In genomic region chr3:156603379-156604017, GRCh38 we compare ENCODE assay signal across 24 cellular contexts. TPM values are rescaled to one million over a fixed set of nuclear protein-coding genes. Genes with fewer than 3 reads are reported as not detected.
DNase-seq lines count a peak whose midpoint lies in the region; ATAC-seq, FAIRE-seq and TF ChIP-seq lines count a peak whose summit lies in the region.
"Had no signal": no experiment of that assay in that cellular context is flagged by ENCODE, and none has a peak within 500 bp of the region (broad histone marks: within the 10 kb centered on the region; RNA-seq: fewer than 3 reads in every experiment).

No MANE protein-coding gene starts in this region.

- SMC1A ChIA-PET in GM12878 (lab: Charles Lee; ENCODE audit: uncharacterized antibody, unreplicated experiment): interaction anchor here (2.1 kb wide), 1 partner anchor 16 kb away, joined by 6 read pairs; no protein-coding TSS in a partner anchor

- no TSS peak for BruUV-seq in GM12878 (replicated peaks; lab: Mats Ljungman, UMichigan)

- CTCF ChIA-PET in GM12878 (lab: Yijun Ruan, JAX): interaction anchor here (1.6 kb wide), 1 partner anchor 10 kb away, joined by 5 read pairs; no protein-coding TSS in a partner anchor
- CTCF ChIA-PET in HEK293T (lab: Yijun Ruan, JAX): no interaction called here

- no peak overlapping the region for H3K9ac ChIP-seq in GM12878 (ENCODE audit: control insufficient read depth, insufficient read depth, low read length)
- H3K9ac ChIP-seq: BLaER1 had no signal

- no peak overlapping the region for H3K4me2 ChIP-seq in GM12878 (ENCODE audit: control insufficient read depth, insufficient read depth)
- H3K4me2 ChIP-seq: BLaER1, PC-9 had no signal

- H3K27ac ChIP-seq in heart left ventricle (no peak overlapping the region), GM12878 (ENCODE audit: control insufficient read depth, insufficient read depth) (no peak overlapping the region), right cardiac atrium (ENCODE audit: low read length) (peak overlapping the region; percentile 38), sigmoid colon (peak overlapping the region in 3 of 4 donors; percentile 5 to 86 (median 42))
- H3K27ac ChIP-seq: BLaER1, PC-9 had no signal

- TF ChIP-seq POLR2A in heart left ventricle (IDR thresholded peaks at IDR 0.05) (no peak), GM12878 (IDR thresholded peaks at IDR 0.05; ENCODE audit: low read depth, low read length) (no peak), sigmoid colon (IDR thresholded peaks at IDR 0.05) (no peak)

- DNase-seq in heart left ventricle (no peak), cardiac septum (ENCODE audit: low spot score) (no peak), GM12878 (ENCODE audit: low read depth, low spot score) (no peak), right cardiac atrium (no peak), sigmoid colon (no peak), HEK293T (ENCODE audit: extremely low spot score) (no peak), omental fat pad (ENCODE audit: low spot score) (no peak)
- DNase-seq: CD4-positive, CD25-positive, alpha-beta regulatory T cell; Kasumi-1; MV-4-11; NCI-H1105; NCI-H1436 treated with DMSO at 0.1 percent for 48 hours; NCI-H187 treated with DMSO at 0.1 percent for 48 hours; NCI-H2107; NCI-H524; NCI-H774; PC-9; SHP77 had no signal

- no peaks in the 10 kb centered on the region for H3K27me3 ChIP-seq in heart left ventricle
- H3K27me3 ChIP-seq in GM12878 (replicated peaks in 1 of 2; ENCODE audit: control insufficient read depth in 2 of 2, insufficient read depth in 2 of 2, low read length in 1 of 2): no peaks in the 10 kb centered on the region
- no peaks in the 10 kb centered on the region for H3K27me3 ChIP-seq in right cardiac atrium (ENCODE audit: control insufficient read depth, insufficient read depth)
- H3K27me3 ChIP-seq in sigmoid colon: no peaks in the 10 kb centered on the region
- H3K27me3 ChIP-seq: BLaER1 had no signal

- ATAC-seq in heart left ventricle (peak in 3 of 4 donors; percentile 48 to 75 (median 48)), GM12878 (no peak), right cardiac atrium (peak in 1 of 2 donors; percentile 3), omental fat pad (ENCODE audit: low FRiP score) (no peak), GM21529 (IDR thresholded peaks at IDR 0.05; ENCODE audit: unreplicated experiment) (no peak)
- ATAC-seq: HCT116, HepG2 had no signal

- no peaks in the 10 kb centered on the region for H3K79me2 ChIP-seq in GM12878 (ENCODE audit: control insufficient read depth, insufficient read depth, low read length)

- no peak overlapping the region for H2AFZ ChIP-seq in GM12878 (ENCODE audit: control insufficient read depth, low read depth, low read length)
- H2AFZ ChIP-seq: PC-9 had no signal

- no peak for FAIRE-seq in GM12878 (lab: Jason Lieb, UNC)
- FAIRE-seq: D721Med, H1, HepG2 had no signal

- intact Hi-C loops in heart left ventricle (cut with DNase I): loop anchor here in 1 of 10 donors (10.0 kb wide), 1 partner anchor 49 kb away; the partner anchor contains the start of gene SSR3
- intact Hi-C loops in cardiac septum (cut with DNase I): no loop called here
- intact Hi-C loops in GM12878 (cut with micrococcal nuclease; ENCODE audit: unreplicated experiment): no loop called here
- intact Hi-C loops in right cardiac atrium (cut with DNase I): loop anchor here in 1 of 4 donors (10.0 kb wide), 1 partner anchor 481 kb away; no protein-coding TSS in a partner anchor
- intact Hi-C loops in sigmoid colon (cut with DNase I): loop anchor here (5.0 kb wide), 1 partner anchor 479 kb away; no protein-coding TSS in a partner anchor

- TF ChIP-seq EP300 in GM12878 (IDR thresholded peaks at IDR 0.05; ENCODE audit: borderline replicate concordance in 1 of 2, control insufficient read depth in 1 of 2, low read depth in 2 of 2, low read length in 2 of 2) (no peak), sigmoid colon (IDR thresholded peaks at IDR 0.05) (peak in 1 of 4 donors; percentile 18)

- RAD21 ChIA-PET in GM12878 (lab: Charles Lee; ENCODE audit: unreplicated experiment): no interaction called here

- no peak for TF ChIP-seq RAD21 in GM12878 (IDR thresholded peaks at IDR 0.05; ENCODE audit: insufficient read depth, low read depth, low read length)

- TF ChIP-seq CTCF in heart left ventricle (IDR thresholded peaks at IDR 0.05): no peak
- no peak for TF ChIP-seq CTCF in GM12878 (IDR thresholded peaks at IDR 0.05 in 2 of 3, conservative IDR thresholded peaks at IDR 0.05 in 1 of 3; ENCODE audit: control insufficient read depth in 2 of 3, extremely low read depth in 1 of 3, insufficient read depth in 1 of 3, low read depth in 3 of 3, low read length in 3 of 3)
- TF ChIP-seq CTCF in sigmoid colon (IDR thresholded peaks at IDR 0.05): no peak
- TF ChIP-seq CTCF in omental fat pad (IDR thresholded peaks at IDR 0.05): no peak

- POLR2A ChIA-PET in GM12878 (lab: Charles Lee) (no interaction called here), HEK293T (lab: Yijun Ruan, JAX) (no interaction called here)

- 55 to 62% (median 61%) methylated on average over 2 of the region's 2 CpGs for WGBS in heart left ventricle, 4 donors
- WGBS in GM12878 (ENCODE audit: insufficient coverage, insufficient replicate concordance, low lambda C conversion rate, missing lambda C conversion rate): 65% methylated on average over 2 of the region's 2 CpGs
- 64% methylated on average over 2 of the region's 2 CpGs for WGBS in right cardiac atrium
- WGBS in sigmoid colon, 2 donors: 90 to 93% methylated on average over 2 of the region's 2 CpGs

- in situ Hi-C loops in GM12878 (cut with MboI): no loop called here

- H3K4me1 ChIP-seq in heart left ventricle (peaks cover 0 to 30% (median 5%) of the 10 kb centered on the region in 12 donors), GM12878 (ENCODE audit: control insufficient read depth, insufficient read depth, low read length) (peaks cover 18% of the 10 kb centered on the region), right cardiac atrium (ENCODE audit: control insufficient read depth, insufficient read depth, low read length) (no peaks in the 10 kb centered on the region), sigmoid colon (peaks cover 0 to 47% (median 19%) of the 10 kb centered on the region in 4 donors)
- H3K4me1 ChIP-seq: BLaER1 had no signal

- H4K20me1 ChIP-seq in GM12878 (ENCODE audit: control insufficient read depth, insufficient read depth): no peaks in the 10 kb centered on the region
- H4K20me1 ChIP-seq: BLaER1 had no signal

- H3K4me3 ChIP-seq in heart left ventricle: no peak overlapping the region
- H3K4me3 ChIP-seq in GM12878: no peak overlapping the region
- H3K4me3 ChIP-seq in right cardiac atrium (ENCODE audit: low read length): no peak overlapping the region
- H3K4me3 ChIP-seq in sigmoid colon: no peak overlapping the region
- H3K4me3 ChIP-seq: BLaER1, PC-9 had no signal

- H3K36me3 ChIP-seq in heart left ventricle (no peaks in the 10 kb centered on the region), GM12878 (ENCODE audit: control insufficient read depth in 2 of 2, insufficient read depth in 2 of 2, low read length in 1 of 2) (no peaks in the 10 kb centered on the region), sigmoid colon (no peaks in the 10 kb centered on the region)
- H3K36me3 ChIP-seq: BLaER1 had no signal

- no peaks in the 10 kb centered on the region for H3K9me3 ChIP-seq in heart left ventricle
- H3K9me3 ChIP-seq in GM12878 (replicated peaks; ENCODE audit: control insufficient read depth, insufficient read depth, low read length): no peaks in the 10 kb centered on the region; the same call in 2 of the 3 replicates
- H3K9me3 ChIP-seq in right cardiac atrium (ENCODE audit: control insufficient read depth, low read length): no peaks in the 10 kb centered on the region
- no peaks in the 10 kb centered on the region for H3K9me3 ChIP-seq in sigmoid colon
- H3K9me3 ChIP-seq: BLaER1 had no signal

TF ChIP-seq in GM12878, 131 proteins besides CTCF, POLR2A, EP300 and RAD21:
- TF ChIP-seq LARP7 (IDR thresholded peaks at IDR 0.05): no peak
- TF ChIP-seq SPI1 (IDR thresholded peaks at IDR 0.05; ENCODE audit: borderline replicate concordance, insufficient read depth, low read depth, low read length): peak; percentile 47; the same call in 1 of the 2 replicates

TF ChIP-seq in HEK293T, 16 proteins besides CTCF, POLR2A, EP300 and RAD21 (continues in another document):
- TF ChIP-seq LEF1 (IDR thresholded peaks at IDR 0.05; ENCODE audit: borderline replicate concordance) (no peak), CTBP1 (IDR thresholded peaks at IDR 0.05; ENCODE audit: borderline replicate concordance) (no peak), ARNT (IDR thresholded peaks at IDR 0.05) (no peak), TARDBP (IDR thresholded peaks at IDR 0.05) (no peak), FOXM1 (IDR thresholded peaks at IDR 0.05; ENCODE audit: borderline replicate concordance) (no peak), SP1 (IDR thresholded peaks at IDR 0.05) (no peak), ZNF384 (IDR thresholded peaks at IDR 0.05) (no peak), SUZ12 (IDR thresholded peaks at IDR 0.05) (no peak), HDGF (IDR thresholded peaks at IDR 0.05; ENCODE audit: borderline replicate concordance) (no peak), NFRKB (IDR thresholded peaks at IDR 0.05) (no peak)

RNA-seq across cellular contexts. Expression of gene SSR3, which starts 48.6 kb away (rescaled TPM):
- total RNA-seq in heart left ventricle: 100 to 1,000 TPM; 171 to 456 (median 197) TPM
- polyA plus RNA-seq in heart left ventricle: 100 to 1,000 TPM; 112 to 900 TPM
- 155 TPM for total RNA-seq in cardiac septum
- total RNA-seq in GM12878 (2013; cell fraction: nucleolus; rRNA removed): 113 and 121 TPM in 2 replicates
- 133 and 152 TPM in 2 replicates for total RNA-seq in GM12878 (2014; rRNA removed)
- total RNA-seq in GM12878 (2014; rRNA removed; fragmentation: Illumina TruSeq; extraction: Trizol): 179 TPM in 2 replicates
- 190 and 193 TPM in 2 replicates for total RNA-seq in GM12878 (2021)
- polyA plus RNA-seq in GM12878 (2011; ENCODE audit: low read depth): 324 TPM
- polyA plus RNA-seq in GM12878 (2011; rRNA removed): 191 and 203 TPM in 2 replicates
- 111 and 126 TPM in 2 replicates for polyA plus RNA-seq in GM12878 (2011; cell fraction: cytosol; rRNA removed)
- polyA plus RNA-seq in GM12878 (2011; cell fraction: nucleus; rRNA removed): 29.3 and 50.0 TPM in 2 replicates
- polyA plus RNA-seq in GM12878 (2012): 292 and 304 TPM in 2 replicates
- 190 and 214 TPM in 2 replicates for polyA plus RNA-seq in GM12878 (2014; fragmentation: Illumina TruSeq; extraction: Trizol)
- polyA plus RNA-seq in GM12878 (2014; fragmentation: Nextera tagmentation; extraction: Ambion mirVana): 100 to 1,000 TPM; 278 to 345 TPM
- polyA plus RNA-seq in GM12878 (2014; rRNA removed): 124 and 153 TPM in 2 replicates
- 100 to 1,000 TPM; 279 to 324 TPM for polyA plus RNA-seq in GM12878 (2016; fragmentation: Nextera tagmentation; extraction: Ambion mirVana)
- polyA minus RNA-seq in GM12878 (2011; rRNA and poly(A)+ RNA removed): 242 and 293 TPM in 2 replicates
- 60.9 and 63.5 TPM in 2 replicates for polyA minus RNA-seq in GM12878 (2011; cell fraction: cytosol; rRNA and poly(A)+ RNA removed)
- 61.4 and 83.0 TPM in 2 replicates for polyA minus RNA-seq in GM12878 (2011; cell fraction: nucleus; rRNA and poly(A)+ RNA removed)
- total RNA-seq in right cardiac atrium: 100 to 1,000 TPM; 139 to 171 (median 144) TPM
- polyA plus RNA-seq in right cardiac atrium: 82.4 TPM
- total RNA-seq in sigmoid colon: 100 to 1,000 TPM in 1 of 4 donors, 10 to 100 TPM in 3; 78.1 to 113 (median 90.4) TPM
- polyA plus RNA-seq in sigmoid colon: 100 to 1,000 TPM in 1 of 3 donors, 10 to 100 TPM in 2; 59.2 to 102 (median 61.9) TPM
- 100 to 1,000 TPM in 3 of 4 donors, 10 to 100 TPM in 1; 81.0 to 132 (median 113) TPM for total RNA-seq in omental fat pad

Comparison
In these comparisons a context has a peak if more than half of its experiments do, and no peak if none do; other contexts are left out.
1. H3K27ac ChIP-seq: peak in right cardiac atrium (single experiment) and sigmoid colon (3 of 4); none in heart left ventricle (0 of 12) and GM12878 (single experiment).
2. ATAC-seq: peak in heart left ventricle (3 of 4); none in GM12878 (single experiment), omental fat pad (single experiment) and GM21529 (single experiment).